15 cellular contexts compared by ENCODE assay signal in genomic region chr21:39098696-39099111, GRCh38.
DNase-seq lines count a peak whose midpoint lies in the region; TF ChIP-seq lines count a peak whose summit lies in the region.
"Had no signal": no experiment of that assay in that cellular context is flagged by ENCODE, and none has a peak within 500 bp of the region (broad histone marks: within the 10 kb centered on the region; RNA-seq: fewer than 3 reads in every experiment).

No MANE protein-coding gene starts in this region.

- peaks cover 11% of the 10 kb centered on the region for H3F3A ChIP-seq in neural progenitor cell (ENCODE audit: low read depth)

- H3K9me3 Mint-ChIP-seq in glutamatergic neuron (ENCODE audit: unreplicated experiment) (peaks cover 5% of the 10 kb centered on the region), neural progenitor cell (peaks cover 13% of the 10 kb centered on the region), HFFc6 (no peaks in the 10 kb centered on the region)

- H3K36me3 Mint-ChIP-seq in glutamatergic neuron (ENCODE audit: unreplicated experiment), result no peaks in the 10 kb centered on the region
- H3K36me3 Mint-ChIP-seq in neural progenitor cell, result no peaks in the 10 kb centered on the region
- no peaks in the 10 kb centered on the region for H3K36me3 Mint-ChIP-seq in HFFc6 (ENCODE audit: low read depth)

- H3K27me3 Mint-ChIP-seq in glutamatergic neuron (ENCODE audit: unreplicated experiment), result peaks cover 4% of the 10 kb centered on the region
- H3K27me3 Mint-ChIP-seq in neural progenitor cell (ENCODE audit: insufficient read depth, low read depth), result peaks cover 5% of the 10 kb centered on the region
- peaks cover 4% of the 10 kb centered on the region for H3K27me3 Mint-ChIP-seq in HFFc6 (ENCODE audit: insufficient read depth)

- no peaks in the 10 kb centered on the region for H4K20me1 ChIP-seq in neural progenitor cell (ENCODE audit: low read depth)
- H4K20me1 ChIP-seq: BLaER1 treated with 17β-estradiol and CSF1 and Interleukin-3, amounts not matched to agents 10 nM and 100 nM had no signal

- no peaks in the 10 kb centered on the region for H3K27me3 ChIP-seq in neural progenitor cell
- H3K27me3 ChIP-seq: BLaER1 treated with 17β-estradiol and CSF1 and Interleukin-3, amounts not matched to agents 10 nM and 100 nM had no signal

- no peaks in the 10 kb centered on the region for H3K36me3 ChIP-seq in neural progenitor cell
- H3K36me3 ChIP-seq: BLaER1 treated with 17β-estradiol and CSF1 and Interleukin-3, amounts not matched to agents 10 nM and 100 nM had no signal

- no peak overlapping the region for H3K27ac ChIP-seq in neural progenitor cell
- H3K27ac ChIP-seq: PC-9, SK-N-MC had no signal

- H3K27ac Mint-ChIP-seq in glutamatergic neuron (ENCODE audit: unreplicated experiment), result no peak overlapping the region
- H3K27ac Mint-ChIP-seq in neural progenitor cell, result peak overlapping the region; percentile 58
- no peak overlapping the region for H3K27ac Mint-ChIP-seq in HFFc6

- H2AFZ ChIP-seq in neural progenitor cell (replicated peaks), result no peak overlapping the region
- H2AFZ ChIP-seq: PC-9 had no signal

- H3K4me3 Mint-ChIP-seq in glutamatergic neuron (ENCODE audit: unreplicated experiment) (peak overlapping the region; percentile 13), neural progenitor cell (no peak overlapping the region), HFFc6 (no peak overlapping the region)

- H3K4me1 Mint-ChIP-seq in glutamatergic neuron (ENCODE audit: low read depth, unreplicated experiment) (peaks cover 13% of the 10 kb centered on the region), neural progenitor cell (peaks cover 19% of the 10 kb centered on the region), HFFc6 (ENCODE audit: low read depth) (peaks cover 24% of the 10 kb centered on the region)

- H3K4me1 ChIP-seq in neural progenitor cell, result peaks cover 22% of the 10 kb centered on the region

- no peak overlapping the region for H3K4me2 ChIP-seq in neural progenitor cell
- H3K4me2 ChIP-seq: PC-9 had no signal

- DNase-seq in NCI-H1105 treated with DMSO at 0.1 percent for 48 hours (lab: John Stamatoyannopoulos, UW) (peak; percentile 9), NCI-H1105 (lab: John Stamatoyannopoulos, UW) (no peak), NCI-H69 (lab: John Stamatoyannopoulos, UW) (peak; percentile 81), glutamatergic neuron (no peak), neural progenitor cell (ENCODE audit: low spot score) (no peak), NOMO-1 treated with dmso at 0.1 percent for 144 hours (lab: John Stamatoyannopoulos, UW; ENCODE audit: unreplicated experiment) (no peak), amniotic stem cell (lab: John Stamatoyannopoulos, UW) (no peak), HFFc6 (no peak)
- DNase-seq: HCEC 1CT, NCI-H187 treated with DMSO at 0.1 percent for 48 hours, PC-9 had no signal

- no peak for TF ChIP-seq CTCF in glutamatergic neuron (IDR thresholded peaks at IDR 0.05; ENCODE audit: partially characterized antibody, unreplicated experiment)
- no peak for TF ChIP-seq CTCF in neural progenitor cell (IDR thresholded peaks at IDR 0.05)
- no peak for TF ChIP-seq CTCF in HFFc6 (IDR thresholded peaks at IDR 0.05)

- H3K4me3 ChIP-seq in neural progenitor cell, result no peak overlapping the region
- H3K4me3 ChIP-seq: BLaER1 treated with 17β-estradiol and CSF1 and Interleukin-3, amounts not matched to agents 10 nM and 100 nM; GM12878; K562; PC-9; SK-N-MC had no signal

- H3K79me2 ChIP-seq in neural progenitor cell (ENCODE audit: low read depth), result no peaks in the 10 kb centered on the region

- no peaks in the 10 kb centered on the region for H3K9me3 ChIP-seq in neural progenitor cell (ENCODE audit: low read depth)

- no peak overlapping the region for H3K9ac ChIP-seq in neural progenitor cell
- H3K9ac ChIP-seq: BLaER1 treated with 17β-estradiol and CSF1 and Interleukin-3, amounts not matched to agents 10 nM and 100 nM had no signal

Comparison
In these comparisons a context has a peak if more than half of its experiments do, and no peak if none do; other contexts are left out.
1. DNase-seq: peak in NCI-H1105 treated with DMSO at 0.1 percent for 48 hours (single experiment) and NCI-H69 (single experiment); none in NCI-H1105 (single experiment), glutamatergic neuron (single experiment), neural progenitor cell (single experiment), NOMO-1 treated with dmso at 0.1 percent for 144 hours (single experiment), amniotic stem cell (single experiment) and HFFc6 (single experiment).